Comparison of ENCODE assay signal across 8 cellular contexts in genomic region chr19:7506385-7507328, GRCh38. TPM values are rescaled to one million over a fixed set of nuclear protein-coding genes. Genes with fewer than 3 reads are reported as not detected.
DNase-seq lines count a peak whose midpoint lies in the region; ATAC-seq, FAIRE-seq and TF ChIP-seq lines count a peak whose summit lies in the region.

No MANE protein-coding gene starts in this region.

- peaks cover 8% of the 10 kb centered on the region; the same call in 1 of the 2 replicates for H3K23me2 ChIP-seq in H1 (ENCODE audit: low read depth, low read length)

- peak overlapping the region; percentile 64 to 77 for H3K4me2 ChIP-seq in H1 (ENCODE audit: insufficient read depth in 1 of 2, low read depth in 2 of 2, low read length in 2 of 2)

- H3K4me3 ChIP-seq in H1 (ENCODE audit: extremely low read depth in 1 of 4, insufficient read depth in 2 of 4, low read depth in 3 of 4, low read length in 4 of 4) (peak overlapping the region; percentile 25 to 56 (median 36); a peak in 6 of 8 replicates), lung (no peak overlapping the region)

- no peaks in the 10 kb centered on the region for H3K79me2 ChIP-seq in H1 (ENCODE audit: control insufficient read depth in 1 of 2, insufficient read depth in 2 of 2, low read length in 2 of 2)

- H3K36me3 Mint-ChIP-seq in type B pancreatic cell, result no peaks in the 10 kb centered on the region

- H3K4me1 Mint-ChIP-seq in type B pancreatic cell (ENCODE audit: unreplicated experiment), result no peaks in the 10 kb centered on the region

- H4K8ac ChIP-seq in H1 (ENCODE audit: extremely low read depth, insufficient read depth, low read length), result no peak overlapping the region; the same call in 1 of the 2 replicates

- no peak overlapping the region; the same call in 1 of the 2 replicates for H2BK5ac ChIP-seq in H1 (ENCODE audit: low read depth, low read length)

- ATAC-seq in lung (ENCODE audit: insufficient read depth, low FRiP score) (peak; percentile 91), GM18909 (IDR thresholded peaks at IDR 0.05; ENCODE audit: poor library complexity, unreplicated experiment) (no peak)

- no peak overlapping the region for H2BK15ac ChIP-seq in H1 (ENCODE audit: low read length)

- peak overlapping the region; percentile 34 for H4K5ac ChIP-seq in H1 (ENCODE audit: insufficient read length, low read depth, low read length)

- H3K9ac ChIP-seq in H1 (replicated peaks in 1 of 4; ENCODE audit: extremely low read depth in 1 of 4, low read depth in 3 of 4, low read length in 3 of 4), result no peak overlapping the region

- H3K27me3 ChIP-seq in H1 (replicated peaks in 1 of 4; ENCODE audit: control insufficient read depth in 3 of 4, extremely low read depth in 1 of 4, insufficient read depth in 3 of 4, low read length in 3 of 4), result peaks cover 0 to 11% (median 6%) of the 10 kb centered on the region in 4 experiments; a peak in 3 of 7 replicates
- no peaks in the 10 kb centered on the region for H3K27me3 ChIP-seq in lung (ENCODE audit: control insufficient read depth, insufficient read depth)

- H3K4me1 ChIP-seq in H1 (replicated peaks in 1 of 4; ENCODE audit: control insufficient read depth in 3 of 4, insufficient read depth in 4 of 4, low read length in 3 of 4), result peaks cover 0 to 16% (median 12%) of the 10 kb centered on the region in 4 experiments; a peak in 5 of 7 replicates
- peaks cover 0 to 10% of the 10 kb centered on the region in 2 donors for H3K4me1 ChIP-seq in lung (ENCODE audit: control insufficient read depth in 2 of 2, insufficient read depth in 2 of 2, low read length in 2 of 2)

- H3K9me3 ChIP-seq in H1 (ENCODE audit: insufficient read depth in 2 of 2, low read depth in 1 of 2, low read length in 1 of 2) (no peaks in the 10 kb centered on the region), lung (ENCODE audit: control insufficient read depth in 2 of 2, insufficient read depth in 1 of 2, low read length in 1 of 2) (no peaks in the 10 kb centered on the region)

- TF ChIP-seq POLR2A in H1 (IDR thresholded peaks at IDR 0.05; ENCODE audit: control extremely low read depth in 1 of 2, low read depth in 2 of 2, low read length in 2 of 2), result no peak

- H3K27me3 Mint-ChIP-seq in type B pancreatic cell, result peaks cover 13% of the 10 kb centered on the region

- no peaks in the 10 kb centered on the region for H3K9me3 Mint-ChIP-seq in type B pancreatic cell

- CTCF ChIA-PET in H1 (lab: Charles Lee; ENCODE audit: partially characterized antibody), result interaction anchor here (0.6 to 2.2 kb wide), 9 partner anchors 10 to 362 kb away, joined by 3 to 10 read pairs (median 5); a partner anchor contains a TSS

- 58% methylated on average over 17 of the region's 20 CpGs; no CpG with 5 or more reads in 1 of the 2 experiments for WGBS in H1 (ENCODE audit: extremely low coverage in 1 of 2, insufficient coverage in 1 of 2, insufficient read length in 1 of 2, insufficient replicate concordance in 2 of 2, low coverage in 1 of 2, low lambda C conversion rate in 2 of 2, missing lambda C conversion rate in 1 of 2), 2 experiments
- WGBS in lung, 2 donors, result 44 to 51% methylated on average over 20 of the region's 20 CpGs

- H3K14ac ChIP-seq in H1 (ENCODE audit: insufficient read length), result no peak overlapping the region

- no peak overlapping the region for H3K56ac ChIP-seq in H1 (replicated peaks; ENCODE audit: insufficient read length, low read depth, low read length)

- no peaks in the 10 kb centered on the region for H4K20me1 ChIP-seq in H1 (replicated peaks in 1 of 2; ENCODE audit: control insufficient read depth in 1 of 2, insufficient read depth in 2 of 2, low read length in 2 of 2)

- DNase-seq in GM04503 (ENCODE audit: low read depth) (peak; percentile 63), NCI-H187 treated with DMSO at 0.1 percent for 48 hours (lab: John Stamatoyannopoulos, UW) (peak; percentile 62), T1000 (lab: John Stamatoyannopoulos, UW) (peak; percentile 89), H1 (ENCODE audit: low read depth in 1 of 2, low spot score in 2 of 2) (peak; percentile 96 to 98), lung (ENCODE audit: low spot score) (peak; percentile 93), type B pancreatic cell (ENCODE audit: extremely low spot score, unreplicated experiment) (no peak), amniotic stem cell (lab: John Stamatoyannopoulos, UW) (no peak)

- no peak for TF ChIP-seq CTCF in H1 (IDR thresholded peaks at IDR 0.05; ENCODE audit: control extremely low read depth in 1 of 3, insufficient read depth in 1 of 3, low read depth in 1 of 3, low read length in 3 of 3)
- no peak for TF ChIP-seq CTCF in lung (IDR thresholded peaks at IDR 0.05; ENCODE audit: control extremely low read depth, extremely low read depth)
- TF ChIP-seq CTCF in type B pancreatic cell (conservative IDR thresholded peaks at IDR 0.05), result no peak

- no peak for TF ChIP-seq RAD21 in H1 (IDR thresholded peaks at IDR 0.05 in 1 of 2, conservative IDR thresholded peaks at IDR 0.05 in 1 of 2; ENCODE audit: low read depth in 2 of 2, low read length in 2 of 2)

- no peak overlapping the region for H2BK120ac ChIP-seq in H1 (replicated peaks; ENCODE audit: low read depth, low read length)

- H3K27ac Mint-ChIP-seq in type B pancreatic cell, result peak overlapping the region; percentile 39

- H3K27ac ChIP-seq in H1 (ENCODE audit: low read depth, low read length) (no peak overlapping the region), lung (ENCODE audit: low read depth in 1 of 2, low read length in 1 of 2) (no peak overlapping the region)

- H3K23ac ChIP-seq in H1 (ENCODE audit: insufficient read length), result no peak overlapping the region

- peak overlapping the region; percentile 97; the same call in 1 of the 2 replicates for H2AFZ ChIP-seq in H1 (ENCODE audit: low read length)

- H4K91ac ChIP-seq in H1 (replicated peaks; ENCODE audit: insufficient read length, low read length), result no peak overlapping the region

- no peaks in the 10 kb centered on the region for H3K36me3 ChIP-seq in H1 (ENCODE audit: control insufficient read depth in 2 of 4, insufficient read depth in 4 of 4, low read length in 3 of 4)
- H3K36me3 ChIP-seq in lung (ENCODE audit: control insufficient read depth in 2 of 2, insufficient read depth in 2 of 2, low read length in 2 of 2), result no peaks in the 10 kb centered on the region

- TF ChIP-seq EP300 in H1 (IDR thresholded peaks at IDR 0.05; ENCODE audit: borderline replicate concordance in 1 of 2, low read depth in 2 of 2, low read length in 2 of 2), result no peak

- H2BK12ac ChIP-seq in H1 (ENCODE audit: low read depth, low read length), result peak overlapping the region; percentile 43; the same call in 1 of the 2 replicates

- H3K4ac ChIP-seq in H1 (replicated peaks; ENCODE audit: insufficient read length, low read depth, low read length), result no peak overlapping the region

- 0 out of 2 replicates have a peak overlapping the region, but pooled peaks have one; percentile 9 for H2BK20ac ChIP-seq in H1 (ENCODE audit: low read length)

- H2AK5ac ChIP-seq in H1 (ENCODE audit: low read depth, low read length), result no peak overlapping the region

- H3K18ac ChIP-seq in H1 (ENCODE audit: extremely low read depth, low read length), result peak overlapping the region; percentile 93

- H3K79me1 ChIP-seq in H1 (ENCODE audit: low read depth, low read length), result no peaks in the 10 kb centered on the region

- POLR2A ChIA-PET in H1 (lab: Charles Lee; ENCODE audit: partially characterized antibody), result interaction anchor here (0.8 to 2.8 kb wide), 6 partner anchors 9 to 85 kb away, joined by 3 to 12 read pairs (median 4); partner anchors contain the start of genes MCOLN1 and ZNF358

- no peak overlapping the region for H3K4me3 Mint-ChIP-seq in type B pancreatic cell

- peak; percentile 93 for FAIRE-seq in H1 (lab: Jason Lieb, UNC)

RNA-seq across cellular contexts. Expression of gene ZNF358, which starts 9.2 kb away (rescaled TPM):
- 40.0 and 44.0 TPM in 2 replicates for total RNA-seq in H1 (2021; fragmentation: NEBNext Ultra II Directional; extraction: Animal tissue kit (Norgen Biotek cat#: 25700))
- polyA plus RNA-seq in H1 (2011; rRNA removed), result 60.3 and 117 TPM in 2 replicates
- 39.7 TPM for polyA plus RNA-seq in H1 (2011; cell fraction: cytosol; rRNA removed)
- polyA plus RNA-seq in H1 (2011; cell fraction: nucleus; rRNA removed), result 48.1 TPM
- polyA plus RNA-seq in H1 (2012, experiment 1 of 2), result 34.2 to 38.8 TPM (median 38.1 TPM) in 4 replicates
- polyA plus RNA-seq in H1 (2012, experiment 2 of 2), result 37.1 TPM
- 43.9 TPM for polyA plus RNA-seq in H1 (2013, experiment 1 of 2)
- polyA plus RNA-seq in H1 (2013, experiment 2 of 2), result 44.5 TPM
- polyA minus RNA-seq in H1 (2011; rRNA and poly(A)+ RNA removed), result 15.6 and 24.3 TPM in 2 replicates
- polyA minus RNA-seq in H1 (2011; cell fraction: cytosol; rRNA and poly(A)+ RNA removed), result 34.9 TPM
- 19.2 TPM for polyA minus RNA-seq in H1 (2011; cell fraction: nucleus; rRNA and poly(A)+ RNA removed)
- 10 to 100 TPM; 25.2 to 44.1 TPM for total RNA-seq in lung
- polyA plus RNA-seq in lung, result 10 to 100 TPM; 24.2 to 71.8 TPM
- total RNA-seq in type B pancreatic cell (ENCODE audit: low replicate concordance), result 49.8 and 67.1 TPM in 2 replicates

RNA-seq across cellular contexts. Expression of gene MCOLN1, which starts 15.8 kb away (rescaled TPM):
- 15.8 and 19.1 TPM in 2 replicates for total RNA-seq in H1 (2021; fragmentation: NEBNext Ultra II Directional; extraction: Animal tissue kit (Norgen Biotek cat#: 25700))
- 40.0 and 42.8 TPM in 2 replicates for polyA plus RNA-seq in H1 (2011; rRNA removed)
- polyA plus RNA-seq in H1 (2011; cell fraction: cytosol; rRNA removed), result 26.0 TPM
- polyA plus RNA-seq in H1 (2011; cell fraction: nucleus; rRNA removed), result 71.1 TPM
- polyA plus RNA-seq in H1 (2012, experiment 1 of 2), result 16.2 to 22.1 TPM (median 19.4 TPM) in 4 replicates
- polyA plus RNA-seq in H1 (2012, experiment 2 of 2), result 24.5 TPM
- polyA plus RNA-seq in H1 (2013, experiment 1 of 2), result 18.1 TPM
- 18.1 TPM for polyA plus RNA-seq in H1 (2013, experiment 2 of 2)
- 32.4 and 35.1 TPM in 2 replicates for polyA minus RNA-seq in H1 (2011; rRNA and poly(A)+ RNA removed)
- polyA minus RNA-seq in H1 (2011; cell fraction: cytosol; rRNA and poly(A)+ RNA removed), result 19.8 TPM
- 22.5 TPM for polyA minus RNA-seq in H1 (2011; cell fraction: nucleus; rRNA and poly(A)+ RNA removed)
- total RNA-seq in lung, result 10 to 100 TPM; 11.6 to 65.3 TPM
- 10 to 100 TPM; 54.4 to 68.1 TPM for polyA plus RNA-seq in lung
- total RNA-seq in type B pancreatic cell (ENCODE audit: low replicate concordance), result 24.0 and 24.3 TPM in 2 replicates

RNA-seq across cellular contexts. Expression of gene PEX11G, which starts 17.8 kb away (rescaled TPM):
- 1.8 and 2.1 TPM in 2 replicates for total RNA-seq in H1 (2021; fragmentation: NEBNext Ultra II Directional; extraction: Animal tissue kit (Norgen Biotek cat#: 25700))
- 4.3 and 5.3 TPM in 2 replicates for polyA plus RNA-seq in H1 (2011; rRNA removed)
- 5.6 TPM for polyA plus RNA-seq in H1 (2011; cell fraction: cytosol; rRNA removed)
- polyA plus RNA-seq in H1 (2011; cell fraction: nucleus; rRNA removed), result 3.9 TPM
- polyA plus RNA-seq in H1 (2012, experiment 1 of 2), result 1.4 to 4.6 TPM (median 3.1 TPM) in 4 replicates
- 2.7 TPM for polyA plus RNA-seq in H1 (2012, experiment 2 of 2)
- polyA plus RNA-seq in H1 (2013, experiment 1 of 2), result 1.4 TPM
- 1.7 TPM for polyA plus RNA-seq in H1 (2013, experiment 2 of 2)
- polyA minus RNA-seq in H1 (2011; rRNA and poly(A)+ RNA removed), result 0.44 and 0.90 TPM in 2 replicates
- polyA minus RNA-seq in H1 (2011; cell fraction: cytosol; rRNA and poly(A)+ RNA removed), result 1.7 TPM
- polyA minus RNA-seq in H1 (2011; cell fraction: nucleus; rRNA and poly(A)+ RNA removed), result 1.4 TPM
- 10 to 100 TPM in 1 of 2 donors, 1 to 10 TPM in 1; 4.1 to 10.3 TPM for total RNA-seq in lung
- polyA plus RNA-seq in lung, result 10 to 100 TPM in 1 of 2 donors, 1 to 10 TPM in 1; 4.7 to 11.1 TPM
- 4.8 and 5.7 TPM in 2 replicates for total RNA-seq in type B pancreatic cell (ENCODE audit: low replicate concordance)

RNA-seq across cellular contexts. Expression of gene PNPLA6, which starts 28.9 kb away (rescaled TPM):
- 121 and 123 TPM in 2 replicates for total RNA-seq in H1 (2021; fragmentation: NEBNext Ultra II Directional; extraction: Animal tissue kit (Norgen Biotek cat#: 25700))
- polyA plus RNA-seq in H1 (2011; rRNA removed), result 55.1 and 121 TPM in 2 replicates
- 59.0 TPM for polyA plus RNA-seq in H1 (2011; cell fraction: cytosol; rRNA removed)
- polyA plus RNA-seq in H1 (2011; cell fraction: nucleus; rRNA removed), result 207 TPM
- polyA plus RNA-seq in H1 (2012, experiment 1 of 2), result 77.9 to 117 TPM (median 110 TPM) in 4 replicates
- polyA plus RNA-seq in H1 (2012, experiment 2 of 2), result 119 TPM
- polyA plus RNA-seq in H1 (2013, experiment 1 of 2), result 101 TPM
- polyA plus RNA-seq in H1 (2013, experiment 2 of 2), result 100 TPM
- 48.4 and 57.9 TPM in 2 replicates for polyA minus RNA-seq in H1 (2011; rRNA and poly(A)+ RNA removed)
- 93.0 TPM for polyA minus RNA-seq in H1 (2011; cell fraction: cytosol; rRNA and poly(A)+ RNA removed)
- polyA minus RNA-seq in H1 (2011; cell fraction: nucleus; rRNA and poly(A)+ RNA removed), result 92.4 TPM
- total RNA-seq in lung, result 100 to 1,000 TPM in 1 of 2 donors, 10 to 100 TPM in 1; 41.8 to 267 TPM
- 100 to 1,000 TPM in 1 of 2 donors, 10 to 100 TPM in 1; 89.9 to 154 TPM for polyA plus RNA-seq in lung
- total RNA-seq in type B pancreatic cell (ENCODE audit: low replicate concordance), result 84.3 and 86.1 TPM in 2 replicates

Comparison
In these comparisons a context has a peak if more than half of its experiments do, and no peak if none do; other contexts are left out.
1. DNase-seq: peak in GM04503 (single experiment), NCI-H187 treated with DMSO at 0.1 percent for 48 hours (single experiment), T1000 (single experiment), H1 (2 of 2) and lung (single experiment); none in type B pancreatic cell (single experiment) and amniotic stem cell (single experiment).